Comparison of ENCODE assay signal across 26 cellular contexts in the genomic region with DNA sequence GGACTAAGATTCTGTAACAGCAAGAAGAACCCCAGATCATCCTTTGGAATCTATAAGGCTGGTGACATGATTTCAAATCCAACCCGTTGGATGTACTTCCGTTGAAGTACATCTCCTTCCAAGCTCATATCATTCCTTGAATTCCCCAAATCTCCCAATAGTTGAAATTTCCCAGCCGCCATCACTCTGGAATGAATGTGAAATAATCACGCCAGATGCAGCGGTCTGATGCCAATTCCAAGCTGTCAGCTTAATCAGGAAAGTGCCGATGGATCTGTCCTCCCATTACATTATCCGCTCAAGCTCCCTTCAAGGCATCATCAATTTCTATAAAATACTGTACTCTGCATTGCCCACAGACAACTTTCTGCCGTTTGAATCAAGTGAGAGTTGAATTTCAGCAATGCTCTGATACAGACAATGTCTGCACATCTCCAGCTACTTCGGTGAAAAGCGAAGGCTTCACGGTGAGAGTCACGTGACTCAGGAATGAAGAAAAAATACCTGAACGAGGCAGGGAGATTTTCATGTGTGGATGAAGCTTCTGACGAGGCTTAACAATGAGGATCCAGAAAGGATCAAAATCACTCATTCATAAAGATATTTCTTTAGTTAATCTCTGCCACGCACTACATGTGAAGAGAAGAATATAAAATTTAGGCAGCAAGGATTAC.
A peak's percentile ranks its signal among the peaks of the same experiment; 100 is the strongest.
DNase-seq lines count a peak whose midpoint lies in the region; ATAC-seq, FAIRE-seq and TF ChIP-seq lines count a peak whose summit lies in the region.
"Had no signal": no experiment of that assay in that cellular context is flagged by ENCODE, and none has a peak within 500 bp of the region (broad histone marks: within the 10 kb centered on the region; RNA-seq: fewer than 3 reads in every experiment).

No MANE protein-coding gene starts in this region.

- intact Hi-C loops in GM12878 (cut with micrococcal nuclease; ENCODE audit: unreplicated experiment), result no loop called here

- CTCF ChIA-PET in GM12878 (lab: Yijun Ruan, JAX), result no interaction called here

- H3K9ac ChIP-seq in GM12878 (ENCODE audit: control insufficient read depth, insufficient read depth, low read length) (no peak overlapping the region), neural progenitor cell (no peak overlapping the region)
- H3K9ac ChIP-seq: BLaER1 had no signal

- in situ Hi-C loops in GM12878 (cut with MboI), result no loop called here

- H3K4me3 ChIP-seq in GM12878, result no peak overlapping the region
- H3K4me3 ChIP-seq in coronary artery, result no peak overlapping the region
- no peak overlapping the region for H3K4me3 ChIP-seq in neural progenitor cell
- H3K4me3 ChIP-seq: BLaER1 had no signal

- no peak for ATAC-seq in GM12878
- no peak for ATAC-seq in HG03571 (IDR thresholded peaks at IDR 0.05; ENCODE audit: unreplicated experiment)
- ATAC-seq in activated naive CD4-positive, alpha-beta T cell treated with anti-CD3 and anti-CD28 coated beads, Interleukin-2, amount 50 U/mL, for 72 hours, result no peak

- H3K27me3 ChIP-seq in GM12878 (replicated peaks in 1 of 2; ENCODE audit: control insufficient read depth in 2 of 2, insufficient read depth in 2 of 2, low read length in 1 of 2) (no peaks in the 10 kb centered on the region), neural progenitor cell (no peaks in the 10 kb centered on the region)
- H3K27me3 ChIP-seq: BE2C, BLaER1 had no signal

- no peaks in the 10 kb centered on the region for H3K9me3 Mint-ChIP-seq in neural progenitor cell
- H3K9me3 Mint-ChIP-seq in activated naive CD4-positive, alpha-beta T cell treated with anti-CD3 and anti-CD28 coated beads, Interleukin-2, amount 50 U/mL, for 72 hours, result peaks cover 8 to 9% of the 10 kb centered on the region in 2 donors

- no peak for TF ChIP-seq RAD21 in Ishikawa (IDR thresholded peaks at IDR 0.05; ENCODE audit: low read depth)
- no peak for TF ChIP-seq RAD21 in GM12878 (IDR thresholded peaks at IDR 0.05; ENCODE audit: insufficient read depth, low read depth, low read length)

- no peaks in the 10 kb centered on the region for H3K36me3 ChIP-seq in GM12878 (ENCODE audit: control insufficient read depth in 2 of 2, insufficient read depth in 2 of 2, low read length in 1 of 2)
- no peaks in the 10 kb centered on the region for H3K36me3 ChIP-seq in neural progenitor cell
- H3K36me3 ChIP-seq: BE2C, BLaER1 had no signal

- H2AFZ ChIP-seq in GM12878 (ENCODE audit: control insufficient read depth, low read depth, low read length), result no peak overlapping the region
- H2AFZ ChIP-seq in neural progenitor cell (replicated peaks), result no peak overlapping the region

- peaks cover 13% of the 10 kb centered on the region for H3K4me1 Mint-ChIP-seq in neural progenitor cell
- H3K4me1 Mint-ChIP-seq: CD14-positive monocyte; CD8-positive, alpha-beta memory T cell had no signal

- H3K27me3 Mint-ChIP-seq in neural progenitor cell (ENCODE audit: insufficient read depth, low read depth), result peaks cover 15% of the 10 kb centered on the region
- H3K27me3 Mint-ChIP-seq: CD4-positive, alpha-beta memory T cell; CD4-positive, CD25-positive, alpha-beta regulatory T cell had no signal

- H3K4me1 ChIP-seq in GM12878 (ENCODE audit: control insufficient read depth, insufficient read depth, low read length) (no peaks in the 10 kb centered on the region), neural progenitor cell (peaks cover 5% of the 10 kb centered on the region)
- H3K4me1 ChIP-seq: BE2C, BLaER1 had no signal

- H3K79me2 ChIP-seq in GM12878 (ENCODE audit: control insufficient read depth, insufficient read depth, low read length), result no peaks in the 10 kb centered on the region
- H3K79me2 ChIP-seq in neural progenitor cell (ENCODE audit: low read depth), result no peaks in the 10 kb centered on the region

- no peaks in the 10 kb centered on the region for H4K20me1 ChIP-seq in GM12878 (ENCODE audit: control insufficient read depth, insufficient read depth)
- H4K20me1 ChIP-seq in neural progenitor cell (ENCODE audit: low read depth), result no peaks in the 10 kb centered on the region
- H4K20me1 ChIP-seq: BLaER1 had no signal

- BruUV-seq in GM12878 (replicated peaks; lab: Mats Ljungman, UMichigan), result no TSS peak

- SMC1A ChIA-PET in GM12878 (lab: Charles Lee; ENCODE audit: uncharacterized antibody, unreplicated experiment), result no interaction called here

- no peak for DNase-seq in GM12878 (ENCODE audit: low read depth, low spot score)
- peak; percentile 9 for DNase-seq in coronary artery (ENCODE audit: low spot score)
- DNase-seq in neural progenitor cell (ENCODE audit: low spot score), result no peak
- DNase-seq in activated naive CD4-positive, alpha-beta T cell treated with anti-CD3 and anti-CD28 coated beads, Interleukin-2, amount 50 U/mL, for 72 hours (ENCODE audit: low spot score in 2 of 2), result no peak
- DNase-seq in activated CD8-positive, alpha-beta memory T cell treated with anti-CD3 and anti-CD28 coated beads, Interleukin-2, amount 50 U/mL, for 4 hours, result no peak
- DNase-seq: 8988T; ACHN; BE2C; C1 segment of cervical spinal cord; CD4-positive, alpha-beta memory T cell; CD4-positive, CD25-positive, alpha-beta regulatory T cell; CD8-positive, alpha-beta memory T cell; COR-L47; DMS 273 treated with DMSO at 0.1 percent for 48 hours; DMS153; DMS53; DND-41; EL; GDM1 had no signal

- WGBS in GM12878 (ENCODE audit: insufficient coverage, insufficient replicate concordance, low lambda C conversion rate, missing lambda C conversion rate), result 27% methylated on average over 15 of the region's 15 CpGs

- H3K27ac ChIP-seq in GM12878 (ENCODE audit: control insufficient read depth, insufficient read depth) (no peak overlapping the region), coronary artery (no peak overlapping the region), neural progenitor cell (no peak overlapping the region)
- H3K27ac ChIP-seq: BLaER1 had no signal

- RAD21 ChIA-PET in GM12878 (lab: Charles Lee; ENCODE audit: unreplicated experiment), result no interaction called here

- H3K4me2 ChIP-seq in GM12878 (ENCODE audit: control insufficient read depth, insufficient read depth) (no peak overlapping the region), neural progenitor cell (no peak overlapping the region)
- H3K4me2 ChIP-seq: BLaER1 had no signal

- H3K4me3 Mint-ChIP-seq in neural progenitor cell, result no peak overlapping the region
- H3K4me3 Mint-ChIP-seq: CD14-positive monocyte; CD4-positive, alpha-beta memory T cell; CD4-positive, CD25-positive, alpha-beta regulatory T cell; CD8-positive, alpha-beta memory T cell had no signal

- no peak for FAIRE-seq in GM12878 (lab: Jason Lieb, UNC)
- FAIRE-seq: A204.1, GM12892, GM18507 had no signal

- POLR2A ChIA-PET in GM12878 (lab: Charles Lee), result no interaction called here

- H3F3A ChIP-seq in neural progenitor cell (ENCODE audit: low read depth), result no peaks in the 10 kb centered on the region

- H3K36me3 Mint-ChIP-seq in neural progenitor cell, result no peaks in the 10 kb centered on the region
- peaks cover 7 to 8% of the 10 kb centered on the region in 2 donors for H3K36me3 Mint-ChIP-seq in activated naive CD4-positive, alpha-beta T cell treated with anti-CD3 and anti-CD28 coated beads, Interleukin-2, amount 50 U/mL, for 72 hours
- H3K36me3 Mint-ChIP-seq: CD14-positive monocyte; CD4-positive, CD25-positive, alpha-beta regulatory T cell had no signal

- no peak for TF ChIP-seq EP300 in Ishikawa (IDR thresholded peaks at IDR 0.05; ENCODE audit: borderline replicate concordance)
- TF ChIP-seq EP300 in GM12878 (IDR thresholded peaks at IDR 0.05; ENCODE audit: borderline replicate concordance in 1 of 2, control insufficient read depth in 1 of 2, low read depth in 2 of 2, low read length in 2 of 2), result no peak

- TF ChIP-seq POLR2A in GM12878 (IDR thresholded peaks at IDR 0.05; ENCODE audit: low read depth, low read length), result no peak

- TF ChIP-seq CTCF in GM12878 (IDR thresholded peaks at IDR 0.05 in 2 of 3, conservative IDR thresholded peaks at IDR 0.05 in 1 of 3; ENCODE audit: control insufficient read depth in 2 of 3, extremely low read depth in 1 of 3, insufficient read depth in 1 of 3, low read depth in 3 of 3, low read length in 3 of 3) (no peak), coronary artery (IDR thresholded peaks at IDR 0.05) (no peak), neural progenitor cell (IDR thresholded peaks at IDR 0.05) (no peak)

- no peaks in the 10 kb centered on the region for H3K9me3 ChIP-seq in GM12878 (replicated peaks; ENCODE audit: control insufficient read depth, insufficient read depth, low read length)
- no peaks in the 10 kb centered on the region for H3K9me3 ChIP-seq in neural progenitor cell (ENCODE audit: low read depth)
- H3K9me3 ChIP-seq: BE2C, BLaER1 had no signal

- H3K27ac Mint-ChIP-seq in neural progenitor cell, result peak overlapping the region; percentile 11
- no peak overlapping the region for H3K27ac Mint-ChIP-seq in activated naive CD4-positive, alpha-beta T cell treated with anti-CD3 and anti-CD28 coated beads, Interleukin-2, amount 50 U/mL, for 72 hours
- H3K27ac Mint-ChIP-seq: CD14-positive monocyte; CD4-positive, alpha-beta memory T cell; CD8-positive, alpha-beta memory T cell had no signal

TF ChIP-seq in GM12878, 131 proteins besides CTCF, POLR2A, EP300 and RAD21:
- no peak for TF ChIP-seq CBFB (IDR thresholded peaks at IDR 0.05; ENCODE audit: low read depth)
- peak; percentile 27; the same call in 1 of the 2 replicates for TF ChIP-seq RAD51 (IDR thresholded peaks at IDR 0.05)
